ENCODE assay signal across 9 cellular contexts in the genomic region with DNA sequence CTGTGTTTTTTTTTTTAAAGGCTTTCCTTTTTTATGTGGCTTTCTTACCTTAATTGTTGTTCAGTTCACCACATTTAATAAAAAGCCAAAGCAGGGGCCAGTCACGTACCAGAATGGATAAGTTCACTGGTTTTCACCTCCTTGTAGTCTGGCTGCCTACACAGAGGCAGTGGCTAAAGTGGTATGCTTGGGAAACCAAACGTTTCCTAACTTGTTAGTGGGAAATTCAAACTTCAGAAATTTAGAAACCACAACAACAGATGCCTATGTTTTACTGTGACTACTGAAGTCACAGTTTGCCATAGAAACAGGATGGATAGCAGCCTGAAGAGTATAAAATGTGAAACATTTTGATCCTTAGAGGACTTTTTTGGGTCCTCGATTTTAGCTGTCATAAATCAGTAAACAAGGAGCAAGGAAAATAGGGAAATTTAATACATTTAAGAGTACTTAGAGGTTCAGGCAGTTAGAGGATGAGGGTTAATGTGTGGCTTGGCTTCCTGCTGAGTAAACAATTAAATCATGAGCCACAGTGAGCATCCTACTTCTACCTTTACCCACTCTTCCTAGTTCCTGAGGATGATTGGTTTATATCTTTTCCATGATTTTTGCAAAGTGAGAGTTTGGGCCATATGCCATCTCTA. TPM values are rescaled to one million over a fixed set of nuclear protein-coding genes. Genes with fewer than 3 reads are reported as not detected.
DNase-seq lines count a peak whose midpoint lies in the region; ATAC-seq and TF ChIP-seq lines count a peak whose summit lies in the region.
"Had no signal": no experiment of that assay in that cellular context is flagged by ENCODE, and none has a peak within 500 bp of the region (broad histone marks: within the 10 kb centered on the region; RNA-seq: fewer than 3 reads in every experiment).

No MANE protein-coding gene starts in this region.

- no peaks in the 10 kb centered on the region for H3K27me3 ChIP-seq in ACC112 (ENCODE audit: insufficient read depth, low read length)
- H3K27me3 ChIP-seq in SK-N-SH (ENCODE audit: insufficient read depth), result no peaks in the 10 kb centered on the region
- no peaks in the 10 kb centered on the region for H3K27me3 ChIP-seq in left lung
- H3K27me3 ChIP-seq: neutrophil had no signal

- H3K36me3 ChIP-seq in ACC112 (ENCODE audit: insufficient read depth, low read length) (peaks cover 44% of the 10 kb centered on the region), SK-N-SH (replicated peaks in 1 of 2; ENCODE audit: control insufficient read depth in 1 of 2, insufficient read depth in 2 of 2, low read length in 1 of 2) (peaks cover 46 to 72% of the 10 kb centered on the region in 2 experiments), left lung (no peaks in the 10 kb centered on the region)
- H3K36me3 ChIP-seq: neutrophil had no signal

- POLR2A ChIA-PET in SK-N-SH (lab: Yijun Ruan, JAX), result no interaction called here

- H3K4me2 ChIP-seq in SK-N-SH, result 0 out of 2 replicates have a peak overlapping the region, but pooled peaks have one; percentile 14

- H3K4me1 ChIP-seq in ACC112 (ENCODE audit: control insufficient read depth, insufficient read depth, low read length, unreplicated experiment) (peaks cover 90% of the 10 kb centered on the region), SK-N-SH (ENCODE audit: control insufficient read depth in 1 of 2, insufficient read depth in 2 of 2, low read depth in 1 of 2, low read length in 1 of 2) (peaks cover 0 to 55% of the 10 kb centered on the region in 2 experiments), left lung (peaks cover 4 to 12% of the 10 kb centered on the region in 2 donors)

- no peaks in the 10 kb centered on the region for H3K9me2 ChIP-seq in SK-N-SH

- H3K9ac ChIP-seq in SK-N-SH, result peak overlapping the region; percentile 23; the same call in 1 of the 2 replicates

- intact Hi-C loops in left lung (cut with DNase I), result no loop called here

- H3K9me3 ChIP-seq in SK-N-SH (no peaks in the 10 kb centered on the region), left lung (no peaks in the 10 kb centered on the region)
- H3K9me3 ChIP-seq: neutrophil had no signal

- DNase-seq in SK-N-SH (no peak), left lung (no peak), NCI-H2227 (lab: John Stamatoyannopoulos, UW; ENCODE audit: unreplicated experiment) (no peak)

- H3K79me2 ChIP-seq in ACC112 (ENCODE audit: control insufficient read depth, insufficient read depth, low read length, unreplicated experiment) (peaks cover 82% of the 10 kb centered on the region), SK-N-SH (ENCODE audit: insufficient read depth) (peaks cover 93% of the 10 kb centered on the region)

- no peak for TF ChIP-seq RAD21 in SK-N-SH (IDR thresholded peaks at IDR 0.05; ENCODE audit: low read length)

- TF ChIP-seq CTCF in SK-N-SH (IDR thresholded peaks at IDR 0.05) (no peak), left lung (IDR thresholded peaks at IDR 0.05) (no peak)

- ATAC-seq in GM18907 (IDR thresholded peaks at IDR 0.05; ENCODE audit: unreplicated experiment) (peak; percentile 40), left lung (peak; percentile 31), GM18867 (IDR thresholded peaks at IDR 0.05; ENCODE audit: unreplicated experiment) (no peak), GM21381 (IDR thresholded peaks at IDR 0.05; ENCODE audit: unreplicated experiment) (no peak), GM19467 (IDR thresholded peaks at IDR 0.05; ENCODE audit: unreplicated experiment) (no peak)

- peaks cover 46% of the 10 kb centered on the region for H3F3A ChIP-seq in SK-N-SH (replicated peaks; ENCODE audit: insufficient read depth)

- CTCF ChIA-PET in SK-N-SH (lab: Yijun Ruan, JAX), result interaction anchor here (1.5 kb wide), 1 partner anchor 35 kb away, joined by 3 read pairs; no protein-coding TSS in a partner anchor

- 66% methylated on average over 3 of the region's 3 CpGs for WGBS in SK-N-SH (ENCODE audit: low lambda C conversion rate)

- TF ChIP-seq EP300 in SK-N-SH (IDR thresholded peaks at IDR 0.05; ENCODE audit: borderline replicate concordance in 1 of 2, low read depth in 1 of 2, low read length in 1 of 2), result no peak

- peak overlapping the region; percentile 36 for H3K4me3 ChIP-seq in ACC112 (ENCODE audit: low read depth, low read length)
- no peak overlapping the region for H3K4me3 ChIP-seq in SK-N-SH (ENCODE audit: low read depth in 2 of 2, low read length in 1 of 2)
- H3K4me3 ChIP-seq in left lung, result no peak overlapping the region

- H2AFZ ChIP-seq in ACC112 (ENCODE audit: low read length, unreplicated experiment), result no peak overlapping the region
- H2AFZ ChIP-seq in SK-N-SH (ENCODE audit: low read depth), result no peak overlapping the region

- 0 out of 2 replicates have a peak, but pooled peaks cover 4% of the 10 kb centered on the region for H4K20me1 ChIP-seq in SK-N-SH (ENCODE audit: insufficient read depth)

- H3K27ac ChIP-seq in ACC112 (ENCODE audit: low read depth, low read length) (peak overlapping the region; percentile 97), SK-N-SH (ENCODE audit: low read depth in 2 of 2, low read length in 1 of 2) (peak overlapping the region; percentile 16 to 81; a peak in 3 of 4 replicates), left lung (peak overlapping the region in 1 of 2 donors; percentile 14)
- H3K27ac ChIP-seq: neutrophil had no signal

TF ChIP-seq in SK-N-SH, 30 proteins besides CTCF, POLR2A, EP300 and RAD21:
- TF ChIP-seq MEF2A (IDR thresholded peaks at IDR 0.05; ENCODE audit: borderline replicate concordance, low read depth) (no peak), RXRA (IDR thresholded peaks at IDR 0.05; ENCODE audit: borderline replicate concordance, low read depth) (no peak), GABPA (IDR thresholded peaks at IDR 0.05; ENCODE audit: low read depth) (no peak), SIN3A (IDR thresholded peaks at IDR 0.05; ENCODE audit: borderline replicate concordance, low read depth, low read length) (no peak), YY1 (IDR thresholded peaks at IDR 0.05; ENCODE audit: low read depth) (no peak), MXI1 (IDR thresholded peaks at IDR 0.05; ENCODE audit: low read depth, low read length) (no peak), CHD2 (IDR thresholded peaks at IDR 0.05; ENCODE audit: low read length, partially characterized antibody) (no peak), JUND (IDR thresholded peaks at IDR 0.05) (no peak), FOSL2 (IDR thresholded peaks at IDR 0.05; ENCODE audit: borderline replicate concordance, low read depth) (no peak), FOXJ3 (CRISPR knock-in tag; IDR thresholded peaks at IDR 0.05) (no peak), TAF1 (IDR thresholded peaks at IDR 0.05; ENCODE audit: borderline replicate concordance, low read depth, low read length) (no peak), SMC3 (IDR thresholded peaks at IDR 0.05; ENCODE audit: low read depth, low read length) (no peak), TEAD4 (IDR thresholded peaks at IDR 0.05; ENCODE audit: borderline replicate concordance, insufficient read depth) (no peak), NRF1 (IDR thresholded peaks at IDR 0.05; ENCODE audit: low read depth, low read length) (no peak)
- TF ChIP-seq, protein P1, sequence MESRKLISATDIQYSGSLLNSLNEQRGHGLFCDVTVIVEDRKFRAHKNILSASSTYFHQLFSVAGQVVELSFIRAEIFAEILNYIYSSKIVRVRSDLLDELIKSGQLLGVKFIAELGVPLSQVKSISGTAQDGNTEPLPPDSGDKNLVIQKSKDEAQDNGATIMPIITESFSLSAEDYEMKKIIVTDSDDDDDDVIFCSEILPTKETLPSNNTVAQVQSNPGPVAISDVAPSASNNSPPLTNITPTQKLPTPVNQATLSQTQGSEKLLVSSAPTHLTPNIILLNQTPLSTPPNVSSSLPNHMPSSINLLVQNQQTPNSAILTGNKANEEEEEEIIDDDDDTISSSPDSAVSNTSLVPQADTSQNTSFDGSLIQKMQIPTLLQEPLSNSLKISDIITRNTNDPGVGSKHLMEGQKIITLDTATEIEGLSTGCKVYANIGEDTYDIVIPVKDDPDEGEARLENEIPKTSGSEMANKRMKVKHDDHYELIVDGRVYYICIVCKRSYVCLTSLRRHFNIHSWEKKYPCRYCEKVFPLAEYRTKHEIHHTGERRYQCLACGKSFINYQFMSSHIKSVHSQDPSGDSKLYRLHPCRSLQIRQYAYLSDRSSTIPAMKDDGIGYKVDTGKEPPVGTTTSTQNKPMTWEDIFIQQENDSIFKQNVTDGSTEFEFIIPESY (IDR thresholded peaks at IDR 0.05; ENCODE audit: borderline replicate concordance, low read depth), result no peak
- TF ChIP-seq, protein P2, sequence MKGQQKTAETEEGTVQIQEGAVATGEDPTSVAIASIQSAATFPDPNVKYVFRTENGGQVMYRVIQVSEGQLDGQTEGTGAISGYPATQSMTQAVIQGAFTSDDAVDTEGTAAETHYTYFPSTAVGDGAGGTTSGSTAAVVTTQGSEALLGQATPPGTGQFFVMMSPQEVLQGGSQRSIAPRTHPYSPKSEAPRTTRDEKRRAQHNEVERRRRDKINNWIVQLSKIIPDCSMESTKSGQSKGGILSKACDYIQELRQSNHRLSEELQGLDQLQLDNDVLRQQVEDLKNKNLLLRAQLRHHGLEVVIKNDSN (IDR thresholded peaks at IDR 0.05; ENCODE audit: borderline replicate concordance, low read depth), result no peak
- TF ChIP-seq, protein P3, sequence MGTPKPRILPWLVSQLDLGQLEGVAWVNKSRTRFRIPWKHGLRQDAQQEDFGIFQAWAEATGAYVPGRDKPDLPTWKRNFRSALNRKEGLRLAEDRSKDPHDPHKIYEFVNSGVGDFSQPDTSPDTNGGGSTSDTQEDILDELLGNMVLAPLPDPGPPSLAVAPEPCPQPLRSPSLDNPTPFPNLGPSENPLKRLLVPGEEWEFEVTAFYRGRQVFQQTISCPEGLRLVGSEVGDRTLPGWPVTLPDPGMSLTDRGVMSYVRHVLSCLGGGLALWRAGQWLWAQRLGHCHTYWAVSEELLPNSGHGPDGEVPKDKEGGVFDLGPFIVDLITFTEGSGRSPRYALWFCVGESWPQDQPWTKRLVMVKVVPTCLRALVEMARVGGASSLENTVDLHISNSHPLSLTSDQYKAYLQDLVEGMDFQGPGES (IDR thresholded peaks at IDR 0.05; ENCODE audit: low read depth, low read length), result no peak

RNA-seq across cellular contexts. Expression of a gene that starts 48.6 kb away (rescaled TPM):
- polyA plus RNA-seq in SK-N-SH (2012; rRNA removed), result 9.1 and 9.2 TPM in 2 replicates
- polyA plus RNA-seq in SK-N-SH (2012; cell fraction: cytosol; rRNA removed), result 14.6 and 20.5 TPM in 2 replicates
- polyA plus RNA-seq in SK-N-SH (2012; cell fraction: nucleus; rRNA removed), result 1.9 and 5.4 TPM in 2 replicates
- total RNA-seq in left lung, result 10 to 100 TPM; 13.4 to 32.7 TPM

Comparison
In these comparisons a context has a peak if more than half of its experiments do, and no peak if none do; other contexts are left out.
1. ATAC-seq: peak in GM18907 (single experiment) and left lung (single experiment); none in GM18867 (single experiment), GM21381 (single experiment) and GM19467 (single experiment).